8 cellular contexts compared by ENCODE assay signal in the genomic region with DNA sequence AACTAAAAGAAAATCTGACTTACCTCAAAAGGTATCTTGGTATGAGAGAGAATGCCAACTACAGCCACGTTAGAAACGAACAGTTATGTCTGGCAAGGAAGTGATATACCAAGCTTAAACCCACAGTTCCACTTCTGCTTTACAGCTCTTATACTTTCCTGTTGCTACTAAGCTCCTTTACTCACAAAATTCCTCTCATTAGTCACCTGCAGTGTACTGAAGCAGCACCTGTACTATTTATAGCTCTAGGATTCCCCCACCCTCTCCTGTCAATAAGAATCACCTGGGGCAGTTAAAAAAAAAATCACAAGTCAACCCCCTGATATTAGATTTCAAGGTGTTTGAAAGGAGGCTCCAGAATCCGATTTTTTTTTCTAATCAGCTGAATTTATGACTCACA. TPM values are rescaled to one million over a fixed set of nuclear protein-coding genes. Genes with fewer than 3 reads are reported as not detected.
DNase-seq lines count a peak whose midpoint lies in the region; ATAC-seq and TF ChIP-seq lines count a peak whose summit lies in the region.

No MANE protein-coding gene starts in this region.

- H3K4me1 Mint-ChIP-seq in IgD-negative memory B cell, result peaks cover 16 to 29% (median 23%) of the 10 kb centered on the region in 3 donors

- TF ChIP-seq CTCF in DOHH2 (IDR thresholded peaks at IDR 0.05; ENCODE audit: low read depth, low read length, poor library complexity, severe bottlenecking), result no peak
- no peak for TF ChIP-seq CTCF in epithelial cell of esophagus (IDR thresholded peaks at IDR 0.05; ENCODE audit: insufficient read depth, low read depth, low read length, missing control alignments)

- H3F3A ChIP-seq in DOHH2 (ENCODE audit: control insufficient read depth, insufficient read depth), result no peaks in the 10 kb centered on the region

- peak overlapping the region; percentile 9 for H3K4me2 ChIP-seq in DOHH2 (ENCODE audit: low read length)

- H3K27ac Mint-ChIP-seq in IgD-negative memory B cell, result peak overlapping the region; percentile 5 to 91 (median 11)

- H3K4me1 ChIP-seq in DOHH2 (ENCODE audit: control insufficient read depth, low read length) (peaks cover 15% of the 10 kb centered on the region), HAP-1 (peaks cover 7% of the 10 kb centered on the region)

- H3K4me3 Mint-ChIP-seq in IgD-negative memory B cell, result peak overlapping the region; percentile 8 to 49 (median 40)

- ATAC-seq in GM21367 (IDR thresholded peaks at IDR 0.05; ENCODE audit: unreplicated experiment), result peak; percentile 42
- ATAC-seq in HG02970 (IDR thresholded peaks at IDR 0.05; ENCODE audit: low FRiP score, unreplicated experiment), result no peak

- peaks cover 4% of the 10 kb centered on the region for H3K27me3 Mint-ChIP-seq in IgD-negative memory B cell

- H4K20me1 ChIP-seq in DOHH2 (ENCODE audit: control insufficient read depth, insufficient read depth, low read depth, low read length), result no peaks in the 10 kb centered on the region

- no peak overlapping the region for H3K4me3 ChIP-seq in DOHH2 (ENCODE audit: low read length)
- peak overlapping the region; percentile 23 for H3K4me3 ChIP-seq in epithelial cell of esophagus (ENCODE audit: low read length)
- no peak overlapping the region for H3K4me3 ChIP-seq in HAP-1

- peak; percentile 88 for DNase-seq in epithelial cell of esophagus (ENCODE audit: low read depth)
- no peak for DNase-seq in foreskin melanocyte
- no peak for DNase-seq in Ammon's horn (ENCODE audit: low spot score)
- no peak for DNase-seq in HAP-1 (ENCODE audit: low spot score in 2 of 2)

- H3K9me3 ChIP-seq in DOHH2 (ENCODE audit: control insufficient read depth, insufficient read depth, low read length) (no peaks in the 10 kb centered on the region), HAP-1 (no peaks in the 10 kb centered on the region)

- H3K36me3 ChIP-seq in DOHH2 (ENCODE audit: control insufficient read depth, low read length), result no peaks in the 10 kb centered on the region
- H3K36me3 ChIP-seq in HAP-1 (replicated peaks), result no peaks in the 10 kb centered on the region

- peaks cover 42% of the 10 kb centered on the region for H3K27me3 ChIP-seq in DOHH2 (ENCODE audit: control insufficient read depth, low read length)
- peaks cover 21% of the 10 kb centered on the region for H3K27me3 ChIP-seq in HAP-1 (ENCODE audit: low read depth)

- no peaks in the 10 kb centered on the region for H3K79me2 ChIP-seq in DOHH2 (ENCODE audit: control insufficient read depth, low read length)

- no peak overlapping the region for H3K27ac ChIP-seq in DOHH2 (ENCODE audit: low read depth, low read length)

- no peaks in the 10 kb centered on the region for H3K36me3 Mint-ChIP-seq in IgD-negative memory B cell

- H3K9me3 Mint-ChIP-seq in IgD-negative memory B cell, result peaks cover 0 to 2% (median 0%) of the 10 kb centered on the region in 3 donors

- in situ Hi-C loops in HAP-1 (cut with MboI; ENCODE audit: low sequenced_read_pairs), result no loop called here

- no peaks in the 10 kb centered on the region for H3K9me2 ChIP-seq in DOHH2 (replicated peaks; ENCODE audit: control insufficient read depth, low read length)

RNA-seq across cellular contexts. Expression of a gene that starts 2.9 kb away (rescaled TPM):
- polyA plus RNA-seq in IgD-negative memory B cell, result 0.20 TPM

RNA-seq across cellular contexts. Expression of a gene that starts 44.7 kb away (rescaled TPM):
- polyA plus RNA-seq in IgD-negative memory B cell, result not detected
